In the genomic region with DNA sequence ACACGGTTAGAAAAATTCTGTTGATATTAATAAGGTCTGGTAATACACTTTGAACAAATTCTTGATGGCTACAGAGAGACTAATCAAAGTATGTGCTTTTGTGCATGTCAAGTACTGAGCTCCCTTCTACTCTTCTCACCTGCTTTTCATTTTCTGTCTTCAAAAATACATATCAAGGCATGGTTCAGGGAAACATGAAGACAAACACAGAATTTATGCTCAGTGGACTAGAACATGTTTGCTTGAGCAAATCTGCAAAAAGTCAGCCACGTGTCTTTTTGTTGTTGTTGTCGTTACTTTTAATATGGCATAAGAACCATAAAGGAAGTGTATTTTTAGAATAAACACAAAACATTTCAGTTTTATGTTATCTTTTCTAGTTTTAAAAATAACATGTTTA, we compare ENCODE assay signal across 16 cellular contexts. TPM values are rescaled to one million over a fixed set of nuclear protein-coding genes. Genes with fewer than 3 reads are reported as not detected.
DNase-seq lines count a peak whose midpoint lies in the region; ATAC-seq lines count a peak whose summit lies in the region.
"Had no signal": no experiment of that assay in that cellular context is flagged by ENCODE, and none has a peak within 500 bp of the region (broad histone marks: within the 10 kb centered on the region; RNA-seq: fewer than 3 reads in every experiment).

No MANE protein-coding gene starts in this region.

- intact Hi-C loops in left cardiac atrium (cut with DNase I), result no loop called here

- DNase-seq in stimulated activated naive B cell treated with anti-CD40 and anti-IgM and Interleukin-4, amounts not matched to agents 10 μg/mL and 1 μg/mL and 100 μg/mL, for 72 hours, result no peak
- DNase-seq in HUDEP-2 (lab: John Stamatoyannopoulos, UW; ENCODE audit: unreplicated experiment in 76 of 76) (no peak), left cardiac atrium (no peak)
- DNase-seq: activated CD8-positive, alpha-beta memory T cell treated with anti-CD3 and anti-CD28 coated beads for 24 hours; activated gamma-delta T cell treated with Interleukin-2 at 50 U/mL for 16 hours; dorsolateral prefrontal cortex; lower lobe of right lung; NCI-H1105 treated with DMSO at 0.1 percent for 48 hours; right lobe of liver; stimulated activated CD4-positive, alpha-beta T cell treated with anti-CD3 and anti-CD28 coated beads, Interleukin-4, amount 100 ng/mL, for 4 hours; stimulated activated naive CD4-positive, alpha-beta T cell treated with Interleukin-2 at 50 U/mL for 16 hours had no signal

- peaks cover 8 to 19% of the 10 kb centered on the region in 2 donors for H3K36me3 Mint-ChIP-seq in stimulated activated naive B cell treated with anti-CD40 and anti-IgM and Interleukin-4, amounts not matched to agents 10 μg/mL and 1 μg/mL and 100 μg/mL, for 72 hours

- peak overlapping the region in 1 of 2 donors; percentile 21 for H3K4me3 Mint-ChIP-seq in stimulated activated naive B cell treated with anti-CD40 and anti-IgM and Interleukin-4, amounts not matched to agents 10 μg/mL and 1 μg/mL and 100 μg/mL, for 72 hours
- H3K4me3 Mint-ChIP-seq: neural progenitor cell had no signal

- peak; percentile 60 for ATAC-seq in GM18909 (IDR thresholded peaks at IDR 0.05; ENCODE audit: poor library complexity, unreplicated experiment)
- ATAC-seq in GM21576 (IDR thresholded peaks at IDR 0.05; ENCODE audit: unreplicated experiment), result peak; percentile 61
- ATAC-seq in HG03432 (IDR thresholded peaks at IDR 0.05; ENCODE audit: unreplicated experiment), result peak; percentile 62
- ATAC-seq in stimulated activated naive B cell treated with anti-CD40 and anti-IgM and Interleukin-4, amounts not matched to agents 10 μg/mL and 1 μg/mL and 100 μg/mL, for 72 hours (replicated peaks), result peak in 1 of 2 donors; percentile 28
- no peak for ATAC-seq in GM19035 (IDR thresholded peaks at IDR 0.05; ENCODE audit: unreplicated experiment)
- ATAC-seq in left cardiac atrium, result no peak
- ATAC-seq: lower lobe of right lung, right lobe of liver had no signal

- H3K9me3 Mint-ChIP-seq in stimulated activated naive B cell treated with anti-CD40 and anti-IgM and Interleukin-4, amounts not matched to agents 10 μg/mL and 1 μg/mL and 100 μg/mL, for 72 hours, result no peaks in the 10 kb centered on the region

- H3K27ac Mint-ChIP-seq in stimulated activated naive B cell treated with anti-CD40 and anti-IgM and Interleukin-4, amounts not matched to agents 10 μg/mL and 1 μg/mL and 100 μg/mL, for 72 hours, result peak overlapping the region; percentile 65
- H3K27ac Mint-ChIP-seq: neural progenitor cell had no signal

- no peaks in the 10 kb centered on the region for H3K27me3 Mint-ChIP-seq in stimulated activated naive B cell treated with anti-CD40 and anti-IgM and Interleukin-4, amounts not matched to agents 10 μg/mL and 1 μg/mL and 100 μg/mL, for 72 hours

- peaks cover 38 to 76% of the 10 kb centered on the region in 2 donors for H3K4me1 Mint-ChIP-seq in stimulated activated naive B cell treated with anti-CD40 and anti-IgM and Interleukin-4, amounts not matched to agents 10 μg/mL and 1 μg/mL and 100 μg/mL, for 72 hours
- H3K4me1 Mint-ChIP-seq: neural progenitor cell had no signal

RNA-seq across cellular contexts. Expression of a gene that starts 21.9 kb away (rescaled TPM):
- 10 to 100 TPM; 26.9 to 28.1 TPM for total RNA-seq in left cardiac atrium

Comparison
In these comparisons a context has a peak if more than half of its experiments do, and no peak if none do; other contexts are left out.
1. ATAC-seq: peak in GM18909 (single experiment), GM21576 (single experiment) and HG03432 (single experiment); none in GM19035 (single experiment) and left cardiac atrium (0 of 2).